ENCODE assay signal across 24 cellular contexts in the genomic region with DNA sequence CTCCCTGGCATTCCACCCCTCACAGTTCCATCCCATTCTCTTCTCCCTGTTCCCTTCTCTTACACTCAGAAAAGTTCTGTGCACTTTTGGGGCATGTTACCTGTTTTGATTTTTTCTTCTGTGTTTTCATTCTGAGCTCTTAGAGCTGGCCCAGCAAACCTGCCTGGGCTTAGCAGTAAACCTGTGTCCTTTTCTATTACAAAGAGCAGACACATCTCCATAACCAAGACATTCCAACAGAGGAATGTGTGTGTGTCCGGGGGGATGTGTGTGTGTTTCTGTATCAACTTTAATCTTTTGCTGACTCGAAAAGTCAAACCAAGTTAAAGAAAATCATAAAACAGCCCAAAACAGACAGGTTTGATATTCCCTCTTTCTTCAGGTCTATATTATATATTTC. TPM values are rescaled to one million over a fixed set of nuclear protein-coding genes. Genes with fewer than 3 reads are reported as not detected.
DNase-seq lines count a peak whose midpoint lies in the region; ATAC-seq, FAIRE-seq and TF ChIP-seq lines count a peak whose summit lies in the region.
"Had no signal": no experiment of that assay in that cellular context is flagged by ENCODE, and none has a peak within 500 bp of the region (broad histone marks: within the 10 kb centered on the region; RNA-seq: fewer than 3 reads in every experiment).

No MANE protein-coding gene starts in this region.

- H2BK5ac ChIP-seq in H1 (ENCODE audit: low read depth, low read length): peak overlapping the region; percentile 73; the same call in 1 of the 2 replicates

- H3K9me3 ChIP-seq in HUES48 (ENCODE audit: control insufficient read depth, insufficient read depth, low read length) (0 out of 2 replicates have a peak, but pooled peaks cover 3% of the 10 kb centered on the region), H1 (ENCODE audit: insufficient read depth in 2 of 2, low read depth in 1 of 2, low read length in 1 of 2) (peaks cover 4 to 6% of the 10 kb centered on the region in 2 experiments; a peak in 2 of 4 replicates), iPS-20b (ENCODE audit: insufficient read depth, low read depth, low read length) (peaks cover 3% of the 10 kb centered on the region; the same call in 1 of the 2 replicates)
- H3K9me3 ChIP-seq: Caco-2 had no signal

- H3K4ac ChIP-seq in H1 (replicated peaks; ENCODE audit: insufficient read length, low read depth, low read length): no peak overlapping the region

- TF ChIP-seq POLR2A in H1 (IDR thresholded peaks at IDR 0.05; ENCODE audit: control extremely low read depth in 1 of 2, low read depth in 2 of 2, low read length in 2 of 2): no peak

- H3K27ac ChIP-seq in HUES48 (ENCODE audit: low read depth, low read length): peak overlapping the region; percentile 62
- peak overlapping the region; percentile 55 for H3K27ac ChIP-seq in H1 (ENCODE audit: low read depth, low read length)
- peak overlapping the region; percentile 67 for H3K27ac ChIP-seq in iPS-20b (ENCODE audit: low read length)
- H3K27ac ChIP-seq: KMS-11, RWPE1, SK-N-MC had no signal

- 0 out of 2 replicates have a peak overlapping the region, but pooled peaks have one; percentile 8 for H2AFZ ChIP-seq in H1 (ENCODE audit: low read length)

- peaks cover 23% of the 10 kb centered on the region for H3K27me3 Mint-ChIP-seq in activated CD8-positive, alpha-beta T cell treated with anti-CD3 and anti-CD28 coated beads, Interleukin-2, amount 10 ng/mL, durations not matched to agents 7 days and 5 days (ENCODE audit: low read depth)

- no peak overlapping the region for H3K23ac ChIP-seq in H1 (ENCODE audit: insufficient read length)

- peak overlapping the region; percentile 95; the same call in 1 of the 2 replicates for H2AK5ac ChIP-seq in H1 (ENCODE audit: low read depth, low read length)

- H3K4me2 ChIP-seq in H1 (ENCODE audit: insufficient read depth in 1 of 2, low read depth in 2 of 2, low read length in 2 of 2): peak overlapping the region; percentile 61 to 63
- H3K4me2 ChIP-seq: KMS-11 had no signal

- no peak overlapping the region for H4K91ac ChIP-seq in H1 (replicated peaks; ENCODE audit: insufficient read length, low read length)

- no peak overlapping the region for H3K14ac ChIP-seq in H1 (ENCODE audit: insufficient read length)

- no peak overlapping the region for H2BK15ac ChIP-seq in H1 (ENCODE audit: low read length)

- no peak overlapping the region for H3K56ac ChIP-seq in H1 (replicated peaks; ENCODE audit: insufficient read length, low read depth, low read length)

- peak overlapping the region; percentile 89 for H2BK12ac ChIP-seq in H1 (ENCODE audit: low read depth, low read length)

- no peaks in the 10 kb centered on the region for H3K79me1 ChIP-seq in H1 (ENCODE audit: low read depth, low read length)

- no peak overlapping the region for H3K4me3 Mint-ChIP-seq in activated CD8-positive, alpha-beta T cell treated with anti-CD3 and anti-CD28 coated beads, Interleukin-2, amount 10 ng/mL, durations not matched to agents 7 days and 5 days
- H3K4me3 Mint-ChIP-seq: CD4-positive, CD25-positive, alpha-beta regulatory T cell had no signal

- H3K4me3 ChIP-seq in HUES48 (ENCODE audit: low read depth, low read length) (0 out of 2 replicates have a peak overlapping the region, but pooled peaks have one; percentile 31), H1 (ENCODE audit: extremely low read depth in 1 of 4, insufficient read depth in 2 of 4, low read depth in 3 of 4, low read length in 4 of 4) (peak overlapping the region in 1 of 4 experiments; percentile 17; a peak in 2 of 8 replicates), iPS-20b (ENCODE audit: low read length) (peak overlapping the region; percentile 34)
- H3K4me3 ChIP-seq: SK-N-MC had no signal

- no peaks in the 10 kb centered on the region for H3K4me1 Mint-ChIP-seq in activated CD8-positive, alpha-beta T cell treated with anti-CD3 and anti-CD28 coated beads, Interleukin-2, amount 10 ng/mL, durations not matched to agents 7 days and 5 days (ENCODE audit: low read depth)
- H3K4me1 Mint-ChIP-seq: CD4-positive, CD25-positive, alpha-beta regulatory T cell had no signal

- TF ChIP-seq RAD21 in H1 (IDR thresholded peaks at IDR 0.05 in 1 of 2, conservative IDR thresholded peaks at IDR 0.05 in 1 of 2; ENCODE audit: low read depth in 2 of 2, low read length in 2 of 2): 0 out of 4 replicates have a peak, but pooled peaks of 1 of the 2 experiments have one; percentile 4

- H3K79me2 ChIP-seq in H1 (ENCODE audit: control insufficient read depth in 1 of 2, insufficient read depth in 2 of 2, low read length in 2 of 2): no peaks in the 10 kb centered on the region

- no peak for ATAC-seq in activated CD8-positive, alpha-beta T cell treated with anti-CD3 and anti-CD28 coated beads, Interleukin-2, amount 10 ng/mL, durations not matched to agents 7 days and 5 days

- H3K27ac Mint-ChIP-seq in activated CD8-positive, alpha-beta T cell treated with anti-CD3 and anti-CD28 coated beads, Interleukin-2, amount 10 ng/mL, durations not matched to agents 7 days and 5 days: no peak overlapping the region
- H3K27ac Mint-ChIP-seq: CD4-positive, CD25-positive, alpha-beta regulatory T cell had no signal

- H3K36me3 ChIP-seq in HUES48 (ENCODE audit: control insufficient read depth, insufficient read depth, low read length) (no peaks in the 10 kb centered on the region), H1 (ENCODE audit: control insufficient read depth in 2 of 4, insufficient read depth in 4 of 4, low read length in 3 of 4) (no peaks in the 10 kb centered on the region), iPS-20b (ENCODE audit: insufficient read depth, low read depth, low read length) (no peaks in the 10 kb centered on the region)

- H3K18ac ChIP-seq in H1 (ENCODE audit: extremely low read depth, low read length): peak overlapping the region; percentile 98; the same call in 1 of the 2 replicates

- no peak for TF ChIP-seq CTCF in H1 (IDR thresholded peaks at IDR 0.05; ENCODE audit: control extremely low read depth in 1 of 3, insufficient read depth in 1 of 3, low read depth in 1 of 3, low read length in 3 of 3)

- peak; percentile 95 for FAIRE-seq in H1 (lab: Jason Lieb, UNC)
- FAIRE-seq: G401.6, GM12892 had no signal

- H2BK120ac ChIP-seq in H1 (replicated peaks; ENCODE audit: low read depth, low read length): peak overlapping the region; percentile 92

- peak overlapping the region; percentile 34; the same call in 1 of the 2 replicates for H3K9ac ChIP-seq in HUES48 (ENCODE audit: low read depth, low read length)
- no peak overlapping the region for H3K9ac ChIP-seq in H1 (replicated peaks in 1 of 4; ENCODE audit: extremely low read depth in 1 of 4, low read depth in 3 of 4, low read length in 3 of 4)
- peak overlapping the region; percentile 58; the same call in 1 of the 2 replicates for H3K9ac ChIP-seq in iPS-20b (ENCODE audit: low read depth, low read length)
- H3K9ac ChIP-seq: KMS-11 had no signal

- H3K4me1 ChIP-seq in HUES48 (ENCODE audit: control insufficient read depth, insufficient read depth, low read length): peaks cover 13% of the 10 kb centered on the region
- H3K4me1 ChIP-seq in H1 (replicated peaks in 1 of 4; ENCODE audit: control insufficient read depth in 3 of 4, insufficient read depth in 4 of 4, low read length in 3 of 4): peaks cover 6 to 10% (median 8%) of the 10 kb centered on the region in 4 experiments; a peak in 6 of 7 replicates
- H3K4me1 ChIP-seq in iPS-20b (ENCODE audit: insufficient read depth, low read length): peaks cover 14% of the 10 kb centered on the region; the same call in 1 of the 2 replicates
- H3K4me1 ChIP-seq: Caco-2 had no signal

- WGBS in H1 (ENCODE audit: extremely low coverage in 1 of 2, insufficient coverage in 1 of 2, insufficient read length in 1 of 2, insufficient replicate concordance in 2 of 2, low coverage in 1 of 2, low lambda C conversion rate in 2 of 2, missing lambda C conversion rate in 1 of 2), 2 experiments: 10% methylated on average over 2 of the region's 2 CpGs; no CpG with 5 or more reads in 1 of the 2 experiments

- 0 out of 2 replicates have a peak, but pooled peaks cover 3% of the 10 kb centered on the region for H3K23me2 ChIP-seq in H1 (ENCODE audit: low read depth, low read length)

- H4K20me1 ChIP-seq in H1 (replicated peaks in 1 of 2; ENCODE audit: control insufficient read depth in 1 of 2, insufficient read depth in 2 of 2, low read length in 2 of 2): no peaks in the 10 kb centered on the region

- CTCF ChIA-PET in H1 (lab: Charles Lee; ENCODE audit: partially characterized antibody): interaction anchor here (1.0 to 1.7 kb wide), 4 partner anchors 11 to 385 kb away, joined by 3 read pairs; no protein-coding TSS in a partner anchor
- CTCF ChIA-PET in activated CD8-positive, alpha-beta T cell treated with anti-CD3 and anti-CD28 coated beads, Interleukin-2, amount 10 ng/mL, durations not matched to agents 7 days and 5 days (lab: Charles Lee): no interaction called here

- no peak overlapping the region for H4K8ac ChIP-seq in H1 (ENCODE audit: extremely low read depth, insufficient read depth, low read length)

- no peaks in the 10 kb centered on the region for H3K9me3 Mint-ChIP-seq in activated CD8-positive, alpha-beta T cell treated with anti-CD3 and anti-CD28 coated beads, Interleukin-2, amount 10 ng/mL, durations not matched to agents 7 days and 5 days (ENCODE audit: insufficient read depth)

- H3K36me3 Mint-ChIP-seq in activated CD8-positive, alpha-beta T cell treated with anti-CD3 and anti-CD28 coated beads, Interleukin-2, amount 10 ng/mL, durations not matched to agents 7 days and 5 days (ENCODE audit: low read depth): no peaks in the 10 kb centered on the region
- H3K36me3 Mint-ChIP-seq: CD4-positive, CD25-positive, alpha-beta regulatory T cell had no signal

- POLR2A ChIA-PET in H1 (lab: Charles Lee; ENCODE audit: partially characterized antibody): interaction anchor here (0.6 to 1.0 kb wide), 4 partner anchors 47 to 747 kb away, joined by 3 to 5 read pairs (median 3); no protein-coding TSS in a partner anchor
- POLR2A ChIA-PET in activated CD8-positive, alpha-beta T cell treated with anti-CD3 and anti-CD28 coated beads, Interleukin-2, amount 10 ng/mL, durations not matched to agents 7 days and 5 days (lab: Charles Lee): no interaction called here

- peak in 1 of 2 experiments; percentile 66; a peak in 1 of 3 replicates for TF ChIP-seq EP300 in H1 (IDR thresholded peaks at IDR 0.05; ENCODE audit: borderline replicate concordance in 1 of 2, low read depth in 2 of 2, low read length in 2 of 2)

- H4K5ac ChIP-seq in H1 (ENCODE audit: insufficient read length, low read depth, low read length): peak overlapping the region; percentile 80

- no peaks in the 10 kb centered on the region for H3K27me3 ChIP-seq in HUES48 (ENCODE audit: control insufficient read depth, insufficient read depth, low read length)
- H3K27me3 ChIP-seq in H1 (replicated peaks in 1 of 4; ENCODE audit: control insufficient read depth in 3 of 4, extremely low read depth in 1 of 4, insufficient read depth in 3 of 4, low read length in 3 of 4): no peaks in the 10 kb centered on the region
- no peaks in the 10 kb centered on the region for H3K27me3 ChIP-seq in iPS-20b (ENCODE audit: insufficient read depth, low read length)

- DNase-seq in H1 (ENCODE audit: low read depth in 1 of 2, low spot score in 2 of 2) (peak in 1 of 2 experiments; percentile 25), NCI-H187 treated with DMSO at 0.1 percent for 48 hours (lab: John Stamatoyannopoulos, UW) (no peak), foreskin melanocyte (no peak)
- DNase-seq in activated CD8-positive, alpha-beta T cell treated with anti-CD3 and anti-CD28 coated beads, Interleukin-2, amount 10 ng/mL, durations not matched to agents 7 days and 5 days: no peak
- no peak for DNase-seq in activated CD4-positive, alpha-beta T cell treated with anti-CD3 and anti-CD28 coated beads for 1 hour
- DNase-seq: Caco-2; CD4-positive, CD25-positive, alpha-beta regulatory T cell; DMS 273 treated with DMSO at 0.1 percent for 48 hours; DMS79 treated with DMSO at 0.1 percent for 48 hours; GOT3; NCI-H1092 treated with DMSO at 0.1 percent for 48 hours; NCI-H1436 treated with DMSO at 0.1 percent for 48 hours; NCI-H2029; NCI-H2227 treated with DMSO at 0.1 percent for 48 hours; NCI-H510A; SHP77 treated with DMSO at 0.1 percent for 48 hours had no signal

- H2BK20ac ChIP-seq in H1 (ENCODE audit: low read length): peak overlapping the region; percentile 98; the same call in 1 of the 2 replicates

RNA-seq across cellular contexts. Expression of gene SOX21, which starts 49.1 kb away (rescaled TPM):
- total RNA-seq in H1 (2021; fragmentation: NEBNext Ultra II Directional; extraction: Animal tissue kit (Norgen Biotek cat#: 25700)): 3.9 and 4.2 TPM in 2 replicates
- polyA plus RNA-seq in H1 (2011; rRNA removed): 3.9 and 9.3 TPM in 2 replicates
- 7.1 TPM for polyA plus RNA-seq in H1 (2011; cell fraction: cytosol; rRNA removed)
- polyA plus RNA-seq in H1 (2011; cell fraction: nucleus; rRNA removed): 6.9 TPM
- polyA plus RNA-seq in H1 (2012, experiment 1 of 2): 2.8 to 3.9 TPM (median 3.0 TPM) in 4 replicates
- 2.5 TPM for polyA plus RNA-seq in H1 (2012, experiment 2 of 2)
- 1.5 TPM for polyA plus RNA-seq in H1 (2013, experiment 1 of 2)
- polyA plus RNA-seq in H1 (2013, experiment 2 of 2): 1.1 TPM
- 3.7 and 7.6 TPM in 2 replicates for polyA minus RNA-seq in H1 (2011; rRNA and poly(A)+ RNA removed)
- polyA minus RNA-seq in H1 (2011; cell fraction: cytosol; rRNA and poly(A)+ RNA removed): 8.8 TPM
- 13.7 TPM for polyA minus RNA-seq in H1 (2011; cell fraction: nucleus; rRNA and poly(A)+ RNA removed)
- not detected for total RNA-seq in activated CD8-positive, alpha-beta T cell treated with anti-CD3 and anti-CD28 coated beads, Interleukin-2, amount 10 ng/mL, durations not matched to agents 7 days and 5 days
- total RNA-seq: CD4-positive, CD25-positive, alpha-beta regulatory T cell had no signal
- polyA plus RNA-seq: BJ; CD4-positive, CD25-positive, alpha-beta regulatory T cell had no signal

Comparison
In these comparisons a context has a peak if more than half of its experiments do, and no peak if none do; other contexts are left out.
1. H3K9ac ChIP-seq: peak in HUES48 (single experiment) and iPS-20b (single experiment); none in H1 (0 of 4).
2. Peak in every context shown above with its lines, with median percentiles within 50 percentile points of each other: H3K27ac ChIP-seq.